In the genomic region with DNA sequence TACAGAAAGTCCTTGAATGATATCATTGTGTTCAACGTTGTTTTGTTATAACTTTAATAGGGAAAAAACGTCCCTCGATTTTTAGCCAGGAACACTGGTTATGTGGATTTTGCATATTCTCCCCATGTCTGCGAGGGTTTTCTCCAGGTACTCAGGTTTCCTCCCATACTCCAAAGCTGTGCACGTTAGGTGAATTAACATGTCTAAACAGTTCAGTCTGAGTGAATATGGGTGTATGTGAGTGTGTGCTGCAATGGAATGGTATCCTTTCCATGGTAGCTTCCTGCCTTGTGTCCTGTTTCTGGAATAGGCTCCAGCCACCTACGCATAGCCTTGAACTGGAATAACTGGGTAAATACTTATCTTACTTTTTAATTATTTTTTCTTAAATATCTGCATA, we compare ENCODE assay signal across 18 cellular contexts.
A peak's percentile ranks its signal among the peaks of the same experiment; 100 is the strongest.
DNase-seq lines count a peak whose midpoint lies in the region; ATAC-seq and TF ChIP-seq lines count a peak whose summit lies in the region.
"Had no signal": no experiment of that assay in that cellular context is flagged by ENCODE, and none has a peak within 500 bp of the region (broad histone marks: within the 10 kb centered on the region; RNA-seq: fewer than 3 reads in every experiment).

No MANE protein-coding gene starts in this region.

- no peak overlapping the region for H3K4me3 ChIP-seq in A673 (ENCODE audit: low read depth, low read length, poor library complexity, severe bottlenecking)
- H3K4me3 ChIP-seq in SK-N-MC, result peak overlapping the region; percentile 17; the same call in 1 of the 2 replicates
- H3K4me3 ChIP-seq in smooth muscle cell, result no peak overlapping the region
- H3K4me3 ChIP-seq in SK-N-SH (ENCODE audit: low read depth in 2 of 2, low read length in 1 of 2), result no peak overlapping the region
- H3K4me3 ChIP-seq: BLaER1 treated with 17β-estradiol and CSF1 and Interleukin-3, amounts not matched to agents 10 nM and 100 nM; GM23338 had no signal

- H4K20me1 ChIP-seq in smooth muscle cell (ENCODE audit: low read depth) (no peaks in the 10 kb centered on the region), SK-N-SH (ENCODE audit: insufficient read depth) (no peaks in the 10 kb centered on the region)
- H4K20me1 ChIP-seq: BLaER1 treated with 17β-estradiol and CSF1 and Interleukin-3, amounts not matched to agents 10 nM and 100 nM had no signal

- H3K4me1 ChIP-seq in A673 (ENCODE audit: insufficient read depth, low read length, poor library complexity, severe bottlenecking) (peaks cover 18% of the 10 kb centered on the region), foreskin keratinocyte (no peaks in the 10 kb centered on the region), smooth muscle cell (ENCODE audit: low read depth) (peaks cover 5% of the 10 kb centered on the region), SK-N-SH (ENCODE audit: control insufficient read depth in 1 of 2, insufficient read depth in 2 of 2, low read depth in 1 of 2, low read length in 1 of 2) (no peaks in the 10 kb centered on the region)
- H3K4me1 ChIP-seq: BLaER1 treated with 17β-estradiol and CSF1 and Interleukin-3, amounts not matched to agents 10 nM and 100 nM had no signal

- H3K9me3 ChIP-seq in A673 (ENCODE audit: low read depth, low read length, poor library complexity, severe bottlenecking) (no peaks in the 10 kb centered on the region), SK-N-MC (ENCODE audit: low read depth, low read length) (no peaks in the 10 kb centered on the region), smooth muscle cell (replicated peaks; ENCODE audit: low read depth) (no peaks in the 10 kb centered on the region), SK-N-SH (no peaks in the 10 kb centered on the region; the same call in 1 of the 2 replicates)
- H3K9me3 ChIP-seq: BLaER1 treated with 17β-estradiol and CSF1 and Interleukin-3, amounts not matched to agents 10 nM and 100 nM had no signal

- TF ChIP-seq CTCF in A673 (conservative IDR thresholded peaks at IDR 0.05; ENCODE audit: low read depth, low read length) (no peak), foreskin keratinocyte (conservative IDR thresholded peaks at IDR 0.05) (no peak), smooth muscle cell (IDR thresholded peaks at IDR 0.05; ENCODE audit: borderline replicate concordance, insufficient read depth, poor library complexity, severe bottlenecking) (no peak), SK-N-SH (IDR thresholded peaks at IDR 0.05) (no peak)

- CTCF ChIA-PET in A673 (lab: Charles Lee) (no interaction called here), SK-N-SH (lab: Yijun Ruan, JAX) (no interaction called here)

- H2AFZ ChIP-seq in smooth muscle cell (ENCODE audit: low read depth) (peak overlapping the region; percentile 45), SK-N-SH (ENCODE audit: low read depth) (no peak overlapping the region)
- H2AFZ ChIP-seq: GM23338 had no signal

- H3K27ac ChIP-seq in A673 (ENCODE audit: low read depth, low read length, poor library complexity, severe bottlenecking) (peak overlapping the region; percentile 17), SK-N-MC (peak overlapping the region; percentile 59), foreskin keratinocyte (peak overlapping the region; percentile 12), smooth muscle cell (ENCODE audit: low read depth) (no peak overlapping the region), SK-N-SH (ENCODE audit: low read depth in 2 of 2, low read length in 1 of 2) (no peak overlapping the region)
- H3K27ac ChIP-seq: BLaER1 treated with 17β-estradiol and CSF1 and Interleukin-3, amounts not matched to agents 10 nM and 100 nM; HL-60 had no signal

- no peak for TF ChIP-seq RAD21 in SK-N-SH (IDR thresholded peaks at IDR 0.05; ENCODE audit: low read length)

- no peaks in the 10 kb centered on the region for H3K9me2 ChIP-seq in SK-N-SH

- H3K36me3 ChIP-seq in A673 (ENCODE audit: insufficient read depth, low read length, poor library complexity, severe bottlenecking) (no peaks in the 10 kb centered on the region), SK-N-MC (ENCODE audit: insufficient read depth, low read length) (no peaks in the 10 kb centered on the region; the same call in 1 of the 2 replicates), smooth muscle cell (ENCODE audit: low read depth) (no peaks in the 10 kb centered on the region), SK-N-SH (replicated peaks in 1 of 2; ENCODE audit: control insufficient read depth in 1 of 2, insufficient read depth in 2 of 2, low read length in 1 of 2) (no peaks in the 10 kb centered on the region)
- H3K36me3 ChIP-seq: BLaER1 treated with 17β-estradiol and CSF1 and Interleukin-3, amounts not matched to agents 10 nM and 100 nM had no signal

- intact Hi-C loops in A673 (cut with micrococcal nuclease; ENCODE audit: unreplicated experiment), result no loop called here

- BruUV-seq in A673 (replicated peaks; lab: Mats Ljungman, UMichigan), result no TSS peak

- H3K27me3 ChIP-seq in A673 (replicated peaks; ENCODE audit: insufficient read depth, low read depth, low read length, poor library complexity), result no peaks in the 10 kb centered on the region
- no peaks in the 10 kb centered on the region for H3K27me3 ChIP-seq in foreskin keratinocyte
- no peaks in the 10 kb centered on the region for H3K27me3 ChIP-seq in smooth muscle cell (ENCODE audit: low read depth)
- no peaks in the 10 kb centered on the region for H3K27me3 ChIP-seq in SK-N-SH (ENCODE audit: insufficient read depth)
- H3K27me3 ChIP-seq: BLaER1 treated with 17β-estradiol and CSF1 and Interleukin-3, amounts not matched to agents 10 nM and 100 nM had no signal

- H3F3A ChIP-seq in smooth muscle cell (ENCODE audit: low read depth) (no peaks in the 10 kb centered on the region), SK-N-SH (replicated peaks; ENCODE audit: insufficient read depth) (no peaks in the 10 kb centered on the region)

- H3K9ac ChIP-seq in SK-N-MC (ENCODE audit: insufficient read length) (no peak overlapping the region), smooth muscle cell (ENCODE audit: low read depth) (no peak overlapping the region), SK-N-SH (no peak overlapping the region)
- H3K9ac ChIP-seq: BLaER1 treated with 17β-estradiol and CSF1 and Interleukin-3, amounts not matched to agents 10 nM and 100 nM had no signal

- ATAC-seq in foreskin keratinocyte, result peak; percentile 20
- ATAC-seq: CD8-positive, alpha-beta T cell; GM23338; HCT116 had no signal

- no peaks in the 10 kb centered on the region for H3K79me2 ChIP-seq in smooth muscle cell (ENCODE audit: low read depth)
- H3K79me2 ChIP-seq in SK-N-SH (ENCODE audit: insufficient read depth), result no peaks in the 10 kb centered on the region

- H3K4me2 ChIP-seq in smooth muscle cell (no peak overlapping the region), SK-N-SH (no peak overlapping the region)
- H3K4me2 ChIP-seq: BLaER1 treated with 17β-estradiol and CSF1 and Interleukin-3, amounts not matched to agents 10 nM and 100 nM; GM23338 had no signal

- POLR2A ChIA-PET in A673 (lab: Charles Lee; ENCODE audit: low non-redundant PET), result no interaction called here
- POLR2A ChIA-PET in SK-N-SH (lab: Yijun Ruan, JAX), result no interaction called here

- 72% methylated on average over 6 of the region's 6 CpGs for WGBS in smooth muscle cell (ENCODE audit: low lambda C conversion rate)
- WGBS in SK-N-SH (ENCODE audit: low lambda C conversion rate), result 3% methylated on average over 6 of the region's 6 CpGs

- TF ChIP-seq EP300 in SK-N-SH (IDR thresholded peaks at IDR 0.05; ENCODE audit: borderline replicate concordance in 1 of 2, low read depth in 1 of 2, low read length in 1 of 2), result no peak

- DNase-seq in A673 (ENCODE audit: low spot score), result no peak
- DNase-seq in SK-N-MC (ENCODE audit: low read depth, low spot score), result no peak
- peak; percentile 52 to 56 for DNase-seq in foreskin keratinocyte
- DNase-seq in smooth muscle cell (lab: John Stamatoyannopoulos, UW; ENCODE audit: unreplicated experiment), result no peak
- DNase-seq in stimulated activated CD4-positive, alpha-beta T cell treated with anti-CD3 and anti-CD28 coated beads, Interleukin-12 subunit alpha, Interleukin-12 subunit beta, amount 100 ng/mL, for 4 hours, result no peak
- no peak for DNase-seq in cerebellar nuclear complex (lab: John Stamatoyannopoulos, UW)
- no peak for DNase-seq in SK-N-SH
- DNase-seq: 8988T; Calu3; CD8-positive, alpha-beta T cell; DMS79 treated with DMSO at 0.1 percent for 48 hours; GF-D8; H7; HFFc6 had no signal

TF ChIP-seq in SK-N-SH, 30 proteins besides CTCF, POLR2A, EP300 and RAD21 (continues in another document):
- TF ChIP-seq FOXM1 (IDR thresholded peaks at IDR 0.05; ENCODE audit: low read depth) (no peak), TEAD4 (IDR thresholded peaks at IDR 0.05; ENCODE audit: borderline replicate concordance, insufficient read depth) (no peak), TAF1 (IDR thresholded peaks at IDR 0.05; ENCODE audit: borderline replicate concordance, low read depth, low read length) (no peak), MEF2A (IDR thresholded peaks at IDR 0.05; ENCODE audit: borderline replicate concordance, low read depth) (no peak), FOXJ3 (CRISPR knock-in tag; IDR thresholded peaks at IDR 0.05) (no peak), CHD2 (IDR thresholded peaks at IDR 0.05; ENCODE audit: low read length, partially characterized antibody) (no peak), EZH2phosphoT487 (IDR thresholded peaks at IDR 0.05; ENCODE audit: borderline replicate concordance, low read depth) (no peak), JUND (IDR thresholded peaks at IDR 0.05) (no peak), USF2 (IDR thresholded peaks at IDR 0.05; ENCODE audit: borderline replicate concordance, low read depth, low read length) (no peak), NFIC (IDR thresholded peaks at IDR 0.05; ENCODE audit: borderline replicate concordance) (no peak)

Comparison
In these comparisons a context has a peak if more than half of its experiments do, and no peak if none do; other contexts are left out.
1. DNase-seq: peak in foreskin keratinocyte (2 of 2); none in A673 (single experiment), SK-N-MC (single experiment), smooth muscle cell (single experiment), stimulated activated CD4-positive, alpha-beta T cell treated with anti-CD3 and anti-CD28 coated beads, Interleukin-12 subunit alpha, Interleukin-12 subunit beta, amount 100 ng/mL, for 4 hours (single experiment), cerebellar nuclear complex (0 of 2) and SK-N-SH (single experiment).
2. H3K27ac ChIP-seq: peak in A673 (single experiment), SK-N-MC (single experiment) and foreskin keratinocyte (single experiment); none in smooth muscle cell (single experiment) and SK-N-SH (0 of 2).